Comparison of ENCODE assay signal across 28 cellular contexts in genomic region chr1:203678943-203679661, GRCh38. TPM values are rescaled to one million over a fixed set of nuclear protein-coding genes. Genes with fewer than 3 reads are reported as not detected.
A peak's percentile ranks its signal among the peaks of the same experiment; 100 is the strongest.
DNase-seq lines count a peak whose midpoint lies in the region; ATAC-seq and TF ChIP-seq lines count a peak whose summit lies in the region.
"Had no signal": no experiment of that assay in that cellular context is flagged by ENCODE, and none has a peak within 500 bp of the region (broad histone marks: within the 10 kb centered on the region; RNA-seq: fewer than 3 reads in every experiment).

No MANE protein-coding gene starts in this region.

- H3K27me3 Mint-ChIP-seq in activated T-helper 17 cell treated with anti-CD3 and anti-CD28 coated beads, Interleukin-2, amount 50 U/mL, for 72 hours, result no peaks in the 10 kb centered on the region
- H3K27me3 Mint-ChIP-seq in nephron (ENCODE audit: low read depth) (no peaks in the 10 kb centered on the region), Caco-2 (ENCODE audit: insufficient read depth, unreplicated experiment) (no peaks in the 10 kb centered on the region)
- H3K27me3 Mint-ChIP-seq: activated naive CD8-positive, alpha-beta T cell treated with anti-CD3 and anti-CD28 coated beads, Interleukin-2, amount 10 ng/mL, durations not matched to agents 7 days and 5 days had no signal

- H3K9me3 ChIP-seq in DND-41 (ENCODE audit: insufficient read depth, low read length, severe bottlenecking) (no peaks in the 10 kb centered on the region), Caco-2 (no peaks in the 10 kb centered on the region)
- H3K9me3 ChIP-seq: BLaER1, HAP-1, spleen, vagina had no signal

- H3K4me3 ChIP-seq in DND-41 (ENCODE audit: low read depth in 1 of 2, low read length in 2 of 2), result no peak overlapping the region
- H3K4me3 ChIP-seq in Caco-2 (ENCODE audit: low read depth, low read length), result no peak overlapping the region
- H3K4me3 ChIP-seq: BLaER1, HAP-1, lung, spleen, vagina had no signal

- H3K27me3 ChIP-seq in DND-41 (ENCODE audit: insufficient read depth, low read length, poor library complexity) (no peaks in the 10 kb centered on the region), Caco-2 (replicated peaks; ENCODE audit: control insufficient read depth, insufficient read depth, low read length) (no peaks in the 10 kb centered on the region)
- H3K27me3 ChIP-seq: BLaER1, spleen, vagina had no signal

- H3K9me3 Mint-ChIP-seq in activated T-helper 17 cell treated with anti-CD3 and anti-CD28 coated beads, Interleukin-2, amount 50 U/mL, for 72 hours, result no peaks in the 10 kb centered on the region
- H3K9me3 Mint-ChIP-seq in nephron (no peaks in the 10 kb centered on the region), Caco-2 (ENCODE audit: unreplicated experiment) (no peaks in the 10 kb centered on the region)
- H3K9me3 Mint-ChIP-seq: activated naive CD8-positive, alpha-beta T cell treated with anti-CD3 and anti-CD28 coated beads, Interleukin-2, amount 10 ng/mL, durations not matched to agents 7 days and 5 days; stimulated activated effector memory CD8-positive, alpha-beta T cell treated with anti-CD3 and anti-CD28 coated beads, Interleukin-12 subunit alpha, Interleukin-12 subunit beta, amount 100 ng/mL, for 72 hours had no signal

- H3K9ac ChIP-seq in DND-41 (ENCODE audit: low read depth, low read length), result no peak overlapping the region
- H3K9ac ChIP-seq: BLaER1 had no signal

- H4K20me1 ChIP-seq in DND-41 (ENCODE audit: insufficient read depth, low read length), result peaks cover 19% of the 10 kb centered on the region; the same call in 1 of the 2 replicates
- H4K20me1 ChIP-seq: BLaER1 had no signal

- CTCF ChIA-PET in Caco-2 (lab: Charles Lee), result no interaction called here

- H3K27ac ChIP-seq in DND-41 (ENCODE audit: low read length), result 0 out of 2 replicates have a peak overlapping the region, but pooled peaks have one; percentile 31
- H3K27ac ChIP-seq: BLaER1, HL-60, spleen, vagina had no signal

- DNase-seq in DND-41 (no peak), posterior vena cava (ENCODE audit: low spot score) (no peak), Caco-2 (no peak)
- DNase-seq: activated CD4-positive, alpha-beta T cell treated with anti-CD3 and anti-CD28 coated beads, Interleukin-2, amount 50 U/mL, for 48 hours; activated effector memory CD4-positive, alpha-beta T cell treated with Interleukin-2 at 50 U/mL for 16 hours; activated naive CD8-positive, alpha-beta T cell treated with anti-CD3 and anti-CD28 coated beads, Interleukin-2, amount 10 ng/mL, durations not matched to agents 7 days and 5 days; kidney glomerular epithelial cell; NCI-H1092; NCI-H2029; NCI-H2227 treated with DMSO at 0.1 percent for 48 hours; NCI-H69; retina; spleen; stimulated activated CD4-positive, alpha-beta T cell treated with anti-CD3 and anti-CD28 coated beads, Interleukin-2, amount 100 ng/mL, for 48 hours; T-helper 9 cell had no signal

- no peak overlapping the region for H2AFZ ChIP-seq in DND-41 (ENCODE audit: low read depth, low read length)

- peaks cover 79% of the 10 kb centered on the region for H3K79me2 ChIP-seq in DND-41 (ENCODE audit: insufficient read depth, low read length)

- no peak for ATAC-seq in DND-41 (ENCODE audit: insufficient read depth, low read depth)
- ATAC-seq in activated T-helper 17 cell treated with anti-CD3 and anti-CD28 coated beads, Interleukin-2, amount 50 U/mL, for 72 hours (replicated peaks), result no peak
- peak; percentile 32 for ATAC-seq in esophagus mucosa
- no peak for ATAC-seq in HG02938 (IDR thresholded peaks at IDR 0.05; ENCODE audit: unreplicated experiment)
- ATAC-seq in HG03025 (IDR thresholded peaks at IDR 0.05; ENCODE audit: low FRiP score, unreplicated experiment), result no peak
- ATAC-seq: HepG2; SK-N-SH treated with all-trans-retinoic acid at 6 μM for 48 hours; stimulated activated effector memory CD8-positive, alpha-beta T cell treated with anti-CD3 and anti-CD28 coated beads, Interleukin-12 subunit alpha, Interleukin-12 subunit beta, amount 100 ng/mL, for 72 hours had no signal

- no TSS peak for BruUV-seq in Caco-2 (replicated peaks; lab: Mats Ljungman, UMichigan)

- H3K4me1 Mint-ChIP-seq in activated T-helper 17 cell treated with anti-CD3 and anti-CD28 coated beads, Interleukin-2, amount 50 U/mL, for 72 hours, result peaks cover 48% of the 10 kb centered on the region
- peaks cover 11% of the 10 kb centered on the region for H3K4me1 Mint-ChIP-seq in nephron
- H3K4me1 Mint-ChIP-seq in Caco-2 (ENCODE audit: low read depth, unreplicated experiment), result no peaks in the 10 kb centered on the region

- no peak for TF ChIP-seq CTCF in DND-41 (IDR thresholded peaks at IDR 0.05; ENCODE audit: borderline replicate concordance, extremely low read depth, low read length, poor library complexity, severe bottlenecking)
- TF ChIP-seq CTCF in nephron (IDR thresholded peaks at IDR 0.05; ENCODE audit: unreplicated experiment in 3 of 3), result no peak
- no peak for TF ChIP-seq CTCF in Caco-2 (IDR thresholded peaks at IDR 0.05; ENCODE audit: insufficient read depth in 1 of 2, low read depth in 1 of 2, low read length in 1 of 2, severe bottlenecking in 1 of 2, unreplicated experiment in 1 of 2)

- intact Hi-C loops in posterior vena cava (cut with DNase I), result no loop called here
- intact Hi-C loops in Caco-2 (cut with micrococcal nuclease; ENCODE audit: unreplicated experiment), result no loop called here

- POLR2A ChIA-PET in Caco-2 (lab: Charles Lee), result no interaction called here

- H3K4me3 Mint-ChIP-seq in activated T-helper 17 cell treated with anti-CD3 and anti-CD28 coated beads, Interleukin-2, amount 50 U/mL, for 72 hours, result no peak overlapping the region
- H3K4me3 Mint-ChIP-seq in nephron, result no peak overlapping the region
- H3K4me3 Mint-ChIP-seq in Caco-2 (ENCODE audit: unreplicated experiment), result no peak overlapping the region
- H3K4me3 Mint-ChIP-seq: activated naive CD8-positive, alpha-beta T cell treated with anti-CD3 and anti-CD28 coated beads, Interleukin-2, amount 10 ng/mL, durations not matched to agents 7 days and 5 days; stimulated activated effector memory CD8-positive, alpha-beta T cell treated with anti-CD3 and anti-CD28 coated beads, Interleukin-12 subunit alpha, Interleukin-12 subunit beta, amount 100 ng/mL, for 72 hours had no signal

- peak overlapping the region; percentile 46 for H3K27ac Mint-ChIP-seq in activated T-helper 17 cell treated with anti-CD3 and anti-CD28 coated beads, Interleukin-2, amount 50 U/mL, for 72 hours
- H3K27ac Mint-ChIP-seq in nephron (peak overlapping the region in 2 of 3 experiments; percentile 15 to 89), Caco-2 (ENCODE audit: unreplicated experiment) (no peak overlapping the region)
- H3K27ac Mint-ChIP-seq: activated naive CD8-positive, alpha-beta T cell treated with anti-CD3 and anti-CD28 coated beads, Interleukin-2, amount 10 ng/mL, durations not matched to agents 7 days and 5 days; stimulated activated effector memory CD8-positive, alpha-beta T cell treated with anti-CD3 and anti-CD28 coated beads, Interleukin-12 subunit alpha, Interleukin-12 subunit beta, amount 100 ng/mL, for 72 hours had no signal

- H3K36me3 ChIP-seq in DND-41 (ENCODE audit: insufficient read depth, low read length), result peaks cover 59% of the 10 kb centered on the region
- H3K36me3 ChIP-seq in Caco-2 (ENCODE audit: control insufficient read depth, insufficient read depth, low read length), result no peaks in the 10 kb centered on the region
- H3K36me3 ChIP-seq: vagina had no signal

- peaks cover 62% of the 10 kb centered on the region for H3K36me3 Mint-ChIP-seq in activated T-helper 17 cell treated with anti-CD3 and anti-CD28 coated beads, Interleukin-2, amount 50 U/mL, for 72 hours (ENCODE audit: low read depth)
- H3K36me3 Mint-ChIP-seq in nephron (ENCODE audit: low read depth) (peaks cover 33% of the 10 kb centered on the region), Caco-2 (ENCODE audit: insufficient read depth, unreplicated experiment) (no peaks in the 10 kb centered on the region)

- H3K4me1 ChIP-seq in DND-41 (ENCODE audit: insufficient read depth, low read length), result peaks cover 25% of the 10 kb centered on the region
- no peaks in the 10 kb centered on the region; the same call in 1 of the 2 replicates for H3K4me1 ChIP-seq in Caco-2
- H3K4me1 ChIP-seq: HAP-1 had no signal

- no peak overlapping the region for H3K4me2 ChIP-seq in DND-41 (ENCODE audit: insufficient read depth, low read length)
- H3K4me2 ChIP-seq: BLaER1 had no signal

RNA-seq across cellular contexts. Expression of gene ATP2B4, which starts 52.5 kb away (rescaled TPM):
- total RNA-seq in activated T-helper 17 cell treated with anti-CD3 and anti-CD28 coated beads, Interleukin-2, amount 50 U/mL, for 72 hours, result 100 to 1,000 TPM; 101 TPM
- total RNA-seq in esophagus mucosa (28.3 TPM), posterior vena cava (100 to 1,000 TPM; 245 to 250 TPM), Caco-2 (2022) (13.4 and 14.3 TPM in 2 replicates)
